ENCODE assay signal across 8 cellular contexts in the genomic region with DNA sequence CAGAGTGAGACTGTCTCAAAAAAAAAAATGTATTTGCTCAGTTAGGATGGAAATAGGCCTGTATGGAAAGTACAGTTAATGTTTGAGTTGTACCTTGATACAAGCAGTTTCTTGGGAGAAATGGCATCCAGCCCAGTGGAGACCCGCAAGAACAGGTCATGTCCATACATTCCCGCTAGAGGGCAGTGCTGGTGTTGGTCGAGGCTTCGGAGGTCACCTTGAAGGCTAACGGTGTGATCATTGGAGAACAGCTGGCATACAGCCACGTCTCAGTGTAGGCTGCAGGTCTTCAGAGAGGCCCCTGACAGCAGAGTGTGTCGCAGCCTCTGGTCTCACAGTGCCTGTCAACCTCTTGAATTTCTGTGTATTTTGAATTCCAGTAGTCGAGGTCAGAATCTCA. TPM values are rescaled to one million over a fixed set of nuclear protein-coding genes. Genes with fewer than 3 reads are reported as not detected.
A peak's percentile ranks its signal among the peaks of the same experiment; 100 is the strongest.
DNase-seq lines count a peak whose midpoint lies in the region; ATAC-seq and TF ChIP-seq lines count a peak whose summit lies in the region.

No MANE protein-coding gene starts in this region.

- H3K9ac ChIP-seq in adipocyte (ENCODE audit: low read length): no peak overlapping the region

- H3K36me3 ChIP-seq in A673 (ENCODE audit: insufficient read depth, low read length, poor library complexity, severe bottlenecking) (no peaks in the 10 kb centered on the region), adipocyte (ENCODE audit: control insufficient read depth, insufficient read depth, low read length, severe bottlenecking) (peaks cover 12% of the 10 kb centered on the region)

- CTCF ChIA-PET in A673 (lab: Charles Lee): no interaction called here

- H3K4me1 ChIP-seq in A673 (ENCODE audit: insufficient read depth, low read length, poor library complexity, severe bottlenecking) (no peaks in the 10 kb centered on the region), adipocyte (ENCODE audit: control insufficient read depth, insufficient read depth, low read length) (no peaks in the 10 kb centered on the region)

- in situ Hi-C loops in GM13977 (cut with MboI; ENCODE audit: low pct_unique_long_range_greater_than_20kb, low sequenced_read_pairs, unreplicated experiment): no loop called here

- BruUV-seq in A673 (replicated peaks; lab: Mats Ljungman, UMichigan): no TSS peak

- no peak overlapping the region for H3K4me3 ChIP-seq in A673 (ENCODE audit: low read depth, low read length, poor library complexity, severe bottlenecking)
- no peak overlapping the region for H3K4me3 ChIP-seq in adipocyte (ENCODE audit: low read length)

- no peak overlapping the region for H3K27ac ChIP-seq in A673 (ENCODE audit: low read depth, low read length, poor library complexity, severe bottlenecking)

- DNase-seq in A673 (ENCODE audit: low spot score): peak; percentile 40
- no peak for DNase-seq in GM13977 (ENCODE audit: low spot score)
- DNase-seq in RKO (ENCODE audit: low spot score): peak; percentile 75
- DNase-seq in adipocyte (ENCODE audit: low read depth): peak; percentile 50
- DNase-seq in iPS-NIHi7 (ENCODE audit: extremely low spot score): peak; percentile 92
- DNase-seq in stimulated activated CD4-positive, alpha-beta T cell treated with anti-CD3 and anti-CD28 coated beads, Interleukin-2, amount 100 ng/mL, for 48 hours: peak; percentile 32 to 47
- DNase-seq in SIG-M5 treated with dmso at 0.1 percent for 504 hours (lab: John Stamatoyannopoulos, UW; ENCODE audit: unreplicated experiment): no peak

- no peaks in the 10 kb centered on the region for H3K9me3 ChIP-seq in A673 (ENCODE audit: low read depth, low read length, poor library complexity, severe bottlenecking)
- peaks cover 6% of the 10 kb centered on the region for H3K9me3 ChIP-seq in adipocyte (ENCODE audit: control insufficient read depth, low read length)

- H3K27me3 ChIP-seq in A673 (replicated peaks; ENCODE audit: insufficient read depth, low read depth, low read length, poor library complexity) (no peaks in the 10 kb centered on the region), adipocyte (replicated peaks; ENCODE audit: control insufficient read depth, insufficient read depth, low read length) (no peaks in the 10 kb centered on the region)

- no peak for ATAC-seq in GM21367 (IDR thresholded peaks at IDR 0.05; ENCODE audit: unreplicated experiment)

- intact Hi-C loops in A673 (cut with micrococcal nuclease; ENCODE audit: unreplicated experiment): no loop called here

- POLR2A ChIA-PET in A673 (lab: Charles Lee; ENCODE audit: low non-redundant PET): no interaction called here

- TF ChIP-seq CTCF in A673 (conservative IDR thresholded peaks at IDR 0.05; ENCODE audit: low read depth, low read length): peak; percentile 42; the same call in 1 of the 2 replicates
- peak; percentile 50 for TF ChIP-seq CTCF in GM13977 (IDR thresholded peaks at IDR 0.05; ENCODE audit: extremely low read depth, insufficient read depth, missing control alignments)

RNA-seq across cellular contexts. Expression of a gene that starts 7.5 kb away (rescaled TPM):
- total RNA-seq in A673 (2021): 2.3 and 3.4 TPM in 2 replicates

RNA-seq across cellular contexts. Expression of a gene that starts 26.2 kb away (rescaled TPM):
- total RNA-seq in A673 (2021): 3.7 and 3.9 TPM in 2 replicates

RNA-seq across cellular contexts. Expression of a gene that starts 46.6 kb away (rescaled TPM):
- 19.4 and 20.7 TPM in 2 replicates for total RNA-seq in A673 (2021)

RNA-seq across cellular contexts. Expression of a gene that starts 54.1 kb away (rescaled TPM):
- 2.4 and 4.3 TPM in 2 replicates for total RNA-seq in A673 (2021)

Comparison
In these comparisons a context has a peak if more than half of its experiments do, and no peak if none do; other contexts are left out.
1. DNase-seq: peak in A673 (single experiment), RKO (single experiment), adipocyte (single experiment), iPS-NIHi7 (single experiment) and stimulated activated CD4-positive, alpha-beta T cell treated with anti-CD3 and anti-CD28 coated beads, Interleukin-2, amount 100 ng/mL, for 48 hours (2 of 2); none in GM13977 (single experiment) and SIG-M5 treated with dmso at 0.1 percent for 504 hours (single experiment).